Comparison of ENCODE assay signal across 19 cellular contexts in genomic region chr2:219641390-219642063, GRCh38. TPM values are rescaled to one million over a fixed set of nuclear protein-coding genes. Genes with fewer than 3 reads are reported as not detected.
DNase-seq lines count a peak whose midpoint lies in the region; ATAC-seq and TF ChIP-seq lines count a peak whose summit lies in the region.
"Had no signal": no experiment of that assay in that cellular context is flagged by ENCODE, and none has a peak within 500 bp of the region (broad histone marks: within the 10 kb centered on the region; RNA-seq: fewer than 3 reads in every experiment).

No MANE protein-coding gene starts in this region.

- H3K27me3 Mint-ChIP-seq in endothelial cell (ENCODE audit: unreplicated experiment) = peaks cover 12% of the 10 kb centered on the region
- peaks cover 26% of the 10 kb centered on the region for H3K27me3 Mint-ChIP-seq in memory B cell

- intact Hi-C loops in body of pancreas (cut with DNase I) = no loop called here

- H3K27me3 ChIP-seq in smooth muscle cell (ENCODE audit: low read depth) (no peaks in the 10 kb centered on the region), body of pancreas (no peaks in the 10 kb centered on the region)
- H3K27me3 ChIP-seq: ascending aorta, tibial artery had no signal

- H3K9me3 Mint-ChIP-seq in endothelial cell (ENCODE audit: unreplicated experiment) = no peaks in the 10 kb centered on the region
- no peaks in the 10 kb centered on the region for H3K9me3 Mint-ChIP-seq in memory B cell
- H3K9me3 Mint-ChIP-seq: activated CD8-positive, alpha-beta T cell treated with anti-CD3 and anti-CD28 coated beads for 36 hours; CD4-positive, alpha-beta T cell; stimulated activated naive CD8-positive, alpha-beta T cell treated with anti-CD3 and anti-CD28 coated beads, Interleukin-15, Interleukin-2, amounts not matched to agents 100 ng/mL and 50 ng/mL, for 24 hours had no signal

- no peaks in the 10 kb centered on the region for H3K36me3 ChIP-seq in smooth muscle cell (ENCODE audit: low read depth)
- H3K36me3 ChIP-seq in body of pancreas (replicated peaks in 1 of 2; ENCODE audit: insufficient read depth in 1 of 2, low read depth in 2 of 2) = no peaks in the 10 kb centered on the region
- H3K36me3 ChIP-seq: ascending aorta, neutrophil, tibial artery had no signal

- H3K4me1 Mint-ChIP-seq in endothelial cell (ENCODE audit: unreplicated experiment) (peaks cover 18% of the 10 kb centered on the region), memory B cell (peaks cover 5% of the 10 kb centered on the region)

- H3K79me2 ChIP-seq in smooth muscle cell (ENCODE audit: low read depth) = no peaks in the 10 kb centered on the region

- H3K36me3 Mint-ChIP-seq in endothelial cell (ENCODE audit: low read depth, unreplicated experiment) (peaks cover 3% of the 10 kb centered on the region), memory B cell (no peaks in the 10 kb centered on the region)

- H3K4me2 ChIP-seq in smooth muscle cell = no peak overlapping the region

- H3K27ac Mint-ChIP-seq in endothelial cell (ENCODE audit: unreplicated experiment) = peak overlapping the region; percentile 2
- H3K27ac Mint-ChIP-seq in memory B cell = peak overlapping the region; percentile 10
- H3K27ac Mint-ChIP-seq: activated CD8-positive, alpha-beta T cell treated with anti-CD3 and anti-CD28 coated beads for 36 hours; CD4-positive, alpha-beta T cell; stimulated activated naive CD8-positive, alpha-beta T cell treated with anti-CD3 and anti-CD28 coated beads, Interleukin-15, Interleukin-2, amounts not matched to agents 100 ng/mL and 50 ng/mL, for 24 hours had no signal

- H4K20me1 ChIP-seq in smooth muscle cell (ENCODE audit: low read depth) = no peaks in the 10 kb centered on the region

- no peak for TF ChIP-seq POLR2A in body of pancreas (IDR thresholded peaks at IDR 0.05)

- ATAC-seq in memory B cell (ENCODE audit: low read depth) (no peak), GM19463 (IDR thresholded peaks at IDR 0.05; ENCODE audit: unreplicated experiment) (no peak), body of pancreas (no peak), GM18520 (IDR thresholded peaks at IDR 0.05; ENCODE audit: unreplicated experiment) (no peak)

- H3K4me3 Mint-ChIP-seq in endothelial cell (ENCODE audit: unreplicated experiment) (no peak overlapping the region), memory B cell (no peak overlapping the region)
- H3K4me3 Mint-ChIP-seq: activated CD8-positive, alpha-beta T cell treated with anti-CD3 and anti-CD28 coated beads for 36 hours; CD4-positive, alpha-beta T cell; stimulated activated naive CD8-positive, alpha-beta T cell treated with anti-CD3 and anti-CD28 coated beads, Interleukin-15, Interleukin-2, amounts not matched to agents 100 ng/mL and 50 ng/mL, for 24 hours had no signal

- H3K27ac ChIP-seq in RWPE1 (peak overlapping the region; percentile 38), smooth muscle cell (ENCODE audit: low read depth) (peak overlapping the region; percentile 48), body of pancreas (no peak overlapping the region)
- H3K27ac ChIP-seq: ascending aorta, KMS-11, neutrophil had no signal

- peaks cover 9% of the 10 kb centered on the region for H3F3A ChIP-seq in smooth muscle cell (ENCODE audit: low read depth)

- DNase-seq in RWPE1 (ENCODE audit: low spot score) (no peak), endothelial cell (ENCODE audit: low spot score) (no peak), memory B cell (ENCODE audit: low spot score in 2 of 2) (no peak), smooth muscle cell (lab: John Stamatoyannopoulos, UW; ENCODE audit: unreplicated experiment) (no peak), body of pancreas (no peak), hippocampal formation (lab: John Stamatoyannopoulos, UW) (no peak)
- DNase-seq: activated CD8-positive, alpha-beta T cell treated with anti-CD3 and anti-CD28 coated beads for 36 hours; activated naive CD4-positive, alpha-beta T cell treated with Interleukin-2 at 50 U/mL for 16 hours; activated T-cell treated with anti-CD3 and anti-CD28 coated beads, Interleukin-2, amount 50 U/mL, for 1 hour; effector CD4-positive, alpha-beta T cell; GDM1 had no signal

- CTCF ChIA-PET in RWPE1 (lab: Yijun Ruan, JAX) = interaction anchor here (0.5 to 2.7 kb wide), 3 partner anchors 48 to 115 kb away, joined by 3 to 11 read pairs (median 3); no protein-coding TSS in a partner anchor

- no peak overlapping the region for H3K9ac ChIP-seq in smooth muscle cell (ENCODE audit: low read depth)
- H3K9ac ChIP-seq: KMS-11 had no signal

- H3K9me3 ChIP-seq in smooth muscle cell (replicated peaks; ENCODE audit: low read depth) (no peaks in the 10 kb centered on the region), body of pancreas (no peaks in the 10 kb centered on the region)
- H3K9me3 ChIP-seq: ascending aorta, neutrophil, tibial artery had no signal

- H3K4me1 ChIP-seq in smooth muscle cell (ENCODE audit: low read depth) = peaks cover 6% of the 10 kb centered on the region
- H3K4me1 ChIP-seq in body of pancreas = peaks cover 5% of the 10 kb centered on the region

- no peak overlapping the region for H2AFZ ChIP-seq in smooth muscle cell (ENCODE audit: low read depth)

- TF ChIP-seq CTCF in RWPE1 (conservative IDR thresholded peaks at IDR 0.05; ENCODE audit: low read depth) (no peak), endothelial cell (IDR thresholded peaks at IDR 0.05; ENCODE audit: unreplicated experiment) (no peak), smooth muscle cell (IDR thresholded peaks at IDR 0.05; ENCODE audit: borderline replicate concordance, insufficient read depth, poor library complexity, severe bottlenecking) (no peak), body of pancreas (IDR thresholded peaks at IDR 0.05) (no peak)

- WGBS in smooth muscle cell (ENCODE audit: low lambda C conversion rate) = 80% methylated on average over 7 of the region's 7 CpGs
- WGBS in body of pancreas, 2 donors = 80% methylated on average over 7 of the region's 7 CpGs

- POLR2A ChIA-PET in RWPE1 (lab: Yijun Ruan, JAX; ENCODE audit: low non-redundant PET) = no interaction called here

- H3K4me3 ChIP-seq in smooth muscle cell (no peak overlapping the region), body of pancreas (no peak overlapping the region)
- H3K4me3 ChIP-seq: ascending aorta, tibial artery had no signal

RNA-seq across cellular contexts. Expression of gene SLC4A3, which starts 14.1 kb away (rescaled TPM):
- total RNA-seq in endothelial cell (ENCODE audit: unreplicated experiment) (2.1 TPM), smooth muscle cell (3.4 and 4.9 TPM in 2 replicates), body of pancreas (10 to 100 TPM in 1 of 2 donors, 1 to 10 TPM in 1; 2.6 to 10.9 TPM)
- polyA plus RNA-seq in smooth muscle cell = 12.1 and 13.6 TPM in 2 replicates
- total RNA-seq: activated CD8-positive, alpha-beta T cell treated with anti-CD3 and anti-CD28 coated beads for 36 hours had no signal

RNA-seq across cellular contexts. Expression of gene STK11IP, which starts 43.9 kb away (rescaled TPM):
- 23.8 TPM for total RNA-seq in endothelial cell (ENCODE audit: unreplicated experiment)
- total RNA-seq in smooth muscle cell = 5.7 and 10.2 TPM in 2 replicates
- polyA plus RNA-seq in smooth muscle cell = 13.6 and 22.5 TPM in 2 replicates
- total RNA-seq in body of pancreas = 10 to 100 TPM in 1 of 2 donors, 1 to 10 TPM in 1; 9.6 to 18.1 TPM

Comparison
In these comparisons a context has a peak if more than half of its experiments do, and no peak if none do; other contexts are left out.
1. H3K27ac ChIP-seq: peak in RWPE1 (single experiment) and smooth muscle cell (single experiment); none in body of pancreas (0 of 4).